13 cellular contexts compared by ENCODE assay signal in the genomic region with DNA sequence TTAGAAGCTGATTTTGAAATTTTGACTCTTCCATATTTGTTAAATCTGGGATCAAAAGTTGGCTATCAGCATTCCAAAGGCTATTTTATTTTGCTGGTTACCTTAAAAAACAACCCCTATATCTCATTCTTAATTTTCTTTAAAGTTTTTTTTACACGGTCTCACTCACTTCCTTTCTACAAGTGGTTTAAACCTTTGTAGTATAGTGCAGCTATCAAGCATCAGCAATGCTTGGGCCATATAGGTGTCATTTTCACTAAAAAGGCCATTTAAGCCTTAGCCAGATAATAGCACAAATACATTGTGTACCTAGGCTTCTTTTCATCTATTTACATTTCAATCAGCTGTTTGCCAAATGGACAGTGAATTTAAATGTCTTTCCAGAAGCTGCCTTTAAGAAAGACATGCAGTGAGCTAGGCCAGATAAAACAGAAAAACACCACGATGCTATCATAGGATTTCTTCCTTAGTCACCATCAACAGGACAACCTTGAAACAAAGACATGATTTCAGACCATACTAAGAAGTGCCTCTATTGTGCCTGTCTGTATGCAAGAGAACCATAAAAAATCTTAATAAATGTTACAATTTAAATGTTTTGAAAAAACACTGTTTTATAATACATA.
DNase-seq lines count a peak whose midpoint lies in the region; ATAC-seq lines count a peak whose summit lies in the region.
"Had no signal": no experiment of that assay in that cellular context is flagged by ENCODE, and none has a peak within 500 bp of the region (broad histone marks: within the 10 kb centered on the region; RNA-seq: fewer than 3 reads in every experiment).

No MANE protein-coding gene starts in this region.

- DNase-seq in activated T-cell treated with anti-CD3 and anti-CD28 coated beads, Interleukin-2, amount 50 U/mL, for 72 hours: no peak
- no peak for DNase-seq in activated T-cell treated with anti-CD3 and anti-CD28 coated beads, Interleukin-2, amount 50 U/mL, for 48 hours
- peak; percentile 23 to 54 for DNase-seq in NCI-H1930 (lab: John Stamatoyannopoulos, UW)
- DNase-seq in activated naive CD8-positive, alpha-beta T cell treated with anti-CD3 and anti-CD28 coated beads for 36 hours: no peak
- no peak for DNase-seq in stimulated activated naive CD8-positive, alpha-beta T cell treated with anti-CD3 and anti-CD28 coated beads, Interleukin-15, amount 100 ng/mL, for 72 hours
- DNase-seq in GOT3 (lab: John Stamatoyannopoulos, UW): no peak
- DNase-seq: activated CD4-positive, alpha-beta T cell treated with anti-CD3 and anti-CD28 coated beads, Interleukin-2, amount 50 U/mL, for 48 hours; mucosa of descending colon; NCI-H446 treated with DMSO at 0.1 percent for 48 hours; right cardiac atrium; tibial artery had no signal

- peak in 1 of 2 donors; percentile 39 for ATAC-seq in activated T-cell treated with anti-CD3 and anti-CD28 coated beads, Interleukin-2, amount 50 U/mL, for 72 hours (replicated peaks in 1 of 2)
- peak; percentile 55 for ATAC-seq in stimulated activated naive CD8-positive, alpha-beta T cell treated with anti-CD3 and anti-CD28 coated beads, Interleukin-15, amount 100 ng/mL, for 72 hours
- no peak for ATAC-seq in HG03432 (IDR thresholded peaks at IDR 0.05; ENCODE audit: unreplicated experiment)
- no peak for ATAC-seq in stimulated activated memory B cell treated with anti-CD40 and anti-IgM and Interleukin-4, amounts not matched to agents 10 μg/mL and 1 μg/mL and 100 μg/mL, for 72 hours
- ATAC-seq: mucosa of descending colon, right cardiac atrium had no signal

- H3K27ac Mint-ChIP-seq in activated T-cell treated with anti-CD3 and anti-CD28 coated beads, Interleukin-2, amount 50 U/mL, for 72 hours: peak overlapping the region; percentile 92
- peak overlapping the region; percentile 82 for H3K27ac Mint-ChIP-seq in activated naive CD8-positive, alpha-beta T cell treated with anti-CD3 and anti-CD28 coated beads for 36 hours
- H3K27ac Mint-ChIP-seq in stimulated activated naive CD8-positive, alpha-beta T cell treated with anti-CD3 and anti-CD28 coated beads, Interleukin-15, amount 100 ng/mL, for 72 hours: peak overlapping the region; percentile 68 to 91
- H3K27ac Mint-ChIP-seq in stimulated activated memory B cell treated with anti-CD40 and anti-IgM and Interleukin-4, amounts not matched to agents 10 μg/mL and 1 μg/mL and 100 μg/mL, for 72 hours: no peak overlapping the region

- H3K4me3 Mint-ChIP-seq in activated T-cell treated with anti-CD3 and anti-CD28 coated beads, Interleukin-2, amount 50 U/mL, for 72 hours: peak overlapping the region; percentile 46 to 82
- peak overlapping the region; percentile 45 for H3K4me3 Mint-ChIP-seq in activated naive CD8-positive, alpha-beta T cell treated with anti-CD3 and anti-CD28 coated beads for 36 hours
- H3K4me3 Mint-ChIP-seq in stimulated activated naive CD8-positive, alpha-beta T cell treated with anti-CD3 and anti-CD28 coated beads, Interleukin-15, amount 100 ng/mL, for 72 hours: peak overlapping the region; percentile 14 to 57
- H3K4me3 Mint-ChIP-seq in stimulated activated memory B cell treated with anti-CD40 and anti-IgM and Interleukin-4, amounts not matched to agents 10 μg/mL and 1 μg/mL and 100 μg/mL, for 72 hours: no peak overlapping the region

- H3K9me3 Mint-ChIP-seq in activated T-cell treated with anti-CD3 and anti-CD28 coated beads, Interleukin-2, amount 50 U/mL, for 72 hours: no peaks in the 10 kb centered on the region
- H3K9me3 Mint-ChIP-seq in activated naive CD8-positive, alpha-beta T cell treated with anti-CD3 and anti-CD28 coated beads for 36 hours: no peaks in the 10 kb centered on the region
- H3K9me3 Mint-ChIP-seq in stimulated activated naive CD8-positive, alpha-beta T cell treated with anti-CD3 and anti-CD28 coated beads, Interleukin-15, amount 100 ng/mL, for 72 hours: no peaks in the 10 kb centered on the region
- H3K9me3 Mint-ChIP-seq in stimulated activated memory B cell treated with anti-CD40 and anti-IgM and Interleukin-4, amounts not matched to agents 10 μg/mL and 1 μg/mL and 100 μg/mL, for 72 hours: no peaks in the 10 kb centered on the region

- peaks cover 88% of the 10 kb centered on the region for H3K4me1 Mint-ChIP-seq in activated T-cell treated with anti-CD3 and anti-CD28 coated beads, Interleukin-2, amount 50 U/mL, for 72 hours (ENCODE audit: low read depth)
- H3K4me1 Mint-ChIP-seq in activated naive CD8-positive, alpha-beta T cell treated with anti-CD3 and anti-CD28 coated beads for 36 hours: peaks cover 66% of the 10 kb centered on the region
- peaks cover 79% of the 10 kb centered on the region for H3K4me1 Mint-ChIP-seq in stimulated activated naive CD8-positive, alpha-beta T cell treated with anti-CD3 and anti-CD28 coated beads, Interleukin-15, amount 100 ng/mL, for 72 hours
- peaks cover 31% of the 10 kb centered on the region for H3K4me1 Mint-ChIP-seq in stimulated activated memory B cell treated with anti-CD40 and anti-IgM and Interleukin-4, amounts not matched to agents 10 μg/mL and 1 μg/mL and 100 μg/mL, for 72 hours

- no peaks in the 10 kb centered on the region for H3K27me3 Mint-ChIP-seq in activated T-cell treated with anti-CD3 and anti-CD28 coated beads, Interleukin-2, amount 50 U/mL, for 72 hours (ENCODE audit: low read depth)
- no peaks in the 10 kb centered on the region for H3K27me3 Mint-ChIP-seq in activated naive CD8-positive, alpha-beta T cell treated with anti-CD3 and anti-CD28 coated beads for 36 hours
- H3K27me3 Mint-ChIP-seq in stimulated activated naive CD8-positive, alpha-beta T cell treated with anti-CD3 and anti-CD28 coated beads, Interleukin-15, amount 100 ng/mL, for 72 hours: no peaks in the 10 kb centered on the region
- H3K27me3 Mint-ChIP-seq in stimulated activated memory B cell treated with anti-CD40 and anti-IgM and Interleukin-4, amounts not matched to agents 10 μg/mL and 1 μg/mL and 100 μg/mL, for 72 hours: no peaks in the 10 kb centered on the region

- peaks cover 2% of the 10 kb centered on the region in 2 donors for H3K36me3 Mint-ChIP-seq in activated T-cell treated with anti-CD3 and anti-CD28 coated beads, Interleukin-2, amount 50 U/mL, for 72 hours (ENCODE audit: insufficient read depth in 2 of 2)
- H3K36me3 Mint-ChIP-seq in activated naive CD8-positive, alpha-beta T cell treated with anti-CD3 and anti-CD28 coated beads for 36 hours: peaks cover 25% of the 10 kb centered on the region
- H3K36me3 Mint-ChIP-seq in stimulated activated memory B cell treated with anti-CD40 and anti-IgM and Interleukin-4, amounts not matched to agents 10 μg/mL and 1 μg/mL and 100 μg/mL, for 72 hours: peaks cover 33% of the 10 kb centered on the region

Comparison
In these comparisons a context has a peak if more than half of its experiments do, and no peak if none do; other contexts are left out.
1. DNase-seq: peak in NCI-H1930 (2 of 2); none in activated T-cell treated with anti-CD3 and anti-CD28 coated beads, Interleukin-2, amount 50 U/mL, for 72 hours (0 of 2), activated T-cell treated with anti-CD3 and anti-CD28 coated beads, Interleukin-2, amount 50 U/mL, for 48 hours (0 of 2), activated naive CD8-positive, alpha-beta T cell treated with anti-CD3 and anti-CD28 coated beads for 36 hours (single experiment), stimulated activated naive CD8-positive, alpha-beta T cell treated with anti-CD3 and anti-CD28 coated beads, Interleukin-15, amount 100 ng/mL, for 72 hours (0 of 2) and GOT3 (single experiment).